ENCODE assay signal across 28 cellular contexts in the genomic region with DNA sequence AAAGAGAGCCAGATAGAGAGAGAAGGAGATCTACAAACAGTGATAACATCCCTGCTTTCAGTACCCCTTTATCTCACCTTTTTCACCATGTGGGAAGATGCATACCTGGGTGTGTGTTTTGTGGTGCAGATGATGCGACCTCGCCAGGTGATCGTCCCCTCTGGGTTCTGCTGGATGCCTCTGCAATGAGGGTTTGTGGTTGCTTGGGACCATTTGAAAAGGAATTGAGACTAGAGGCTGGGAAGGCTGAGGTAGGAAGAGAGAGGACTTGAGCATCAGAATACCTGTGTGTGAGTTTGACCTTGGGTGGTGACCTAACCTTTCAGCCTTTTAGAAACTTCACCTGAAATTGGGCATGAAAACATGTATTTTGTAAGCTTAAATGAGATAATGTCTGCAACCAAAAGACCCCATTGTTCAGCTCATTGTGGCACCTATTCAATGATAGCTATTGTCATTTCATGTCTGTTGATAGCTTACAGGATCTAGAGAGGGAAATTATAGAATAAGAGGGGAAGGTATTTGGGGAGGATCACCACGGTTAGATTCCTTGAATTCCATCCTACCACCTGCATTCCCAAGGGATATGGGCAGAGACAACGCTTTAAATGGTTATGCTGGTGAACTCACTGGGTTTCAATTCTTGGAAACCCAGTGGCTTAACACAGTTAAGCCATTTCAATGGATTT.
"Had no signal": no experiment of that assay in that cellular context is flagged by ENCODE, and none has a peak within 500 bp of the region (broad histone marks: within the 10 kb centered on the region; RNA-seq: fewer than 3 reads in every experiment).

No MANE protein-coding gene starts in this region.

- ATAC-seq: activated CD8-positive, alpha-beta T cell treated with anti-CD3 and anti-CD28 coated beads, Interleukin-2, amount 10 ng/mL, durations not matched to agents 7 days and 5 days; Panc1; Right ventricle myocardium inferior; SK-N-SH treated with all-trans-retinoic acid at 6 μM for 48 hours had no signal

- H3K4me1 Mint-ChIP-seq: activated naive CD8-positive, alpha-beta T cell treated with anti-CD3 and anti-CD28 coated beads, Interleukin-2, amount 10 ng/mL, durations not matched to agents 7 days and 5 days had no signal

- H3K4me3 Mint-ChIP-seq: activated CD8-positive, alpha-beta T cell treated with anti-CD3 and anti-CD28 coated beads, Interleukin-2, amount 10 ng/mL, durations not matched to agents 7 days and 5 days; activated naive CD8-positive, alpha-beta T cell treated with anti-CD3 and anti-CD28 coated beads, Interleukin-2, amount 10 ng/mL, durations not matched to agents 7 days and 5 days; T-helper 1 cell treated with Interleukin-12 subunit alpha and Interleukin-12 subunit beta and Interleukin-4 antibody, amounts not matched to agents 30 μg/mL and 1 μg/mL, for 36 hours had no signal

- H3K4me1 ChIP-seq: adrenal gland, SJCRH30 had no signal

- H3K4me3 ChIP-seq: adrenal gland, SJCRH30 had no signal

- H3K9me3 ChIP-seq: adrenal gland had no signal

- H3K27me3 Mint-ChIP-seq: activated naive CD8-positive, alpha-beta T cell treated with anti-CD3 and anti-CD28 coated beads, Interleukin-2, amount 10 ng/mL, durations not matched to agents 7 days and 5 days had no signal

- H3K27ac ChIP-seq: adrenal gland, SJCRH30 had no signal

- H3K36me3 Mint-ChIP-seq: activated naive CD8-positive, alpha-beta T cell treated with anti-CD3 and anti-CD28 coated beads, Interleukin-2, amount 10 ng/mL, durations not matched to agents 7 days and 5 days had no signal

- H3K36me3 ChIP-seq: adrenal gland, SJCRH30 had no signal

- DNase-seq: activated CD4-positive, alpha-beta T cell treated with anti-CD3 and anti-CD28 coated beads for 48 hours; activated CD4-positive, alpha-beta T cell treated with anti-CD3 and anti-CD28 coated beads, Interleukin-2, amount 50 U/mL, for 4 hours; activated CD4-positive, CD25-positive, alpha-beta regulatory T cell treated with anti-CD3 and anti-CD28 coated beads, Interleukin-2, amount 50 U/mL, for 72 hours; activated CD8-positive, alpha-beta memory T cell treated with anti-CD3 and anti-CD28 coated beads, Interleukin-2, amount 50 U/mL, for 48 hours; activated CD8-positive, alpha-beta T cell treated with anti-CD3 and anti-CD28 coated beads, Interleukin-2, amount 10 ng/mL, durations not matched to agents 7 days and 5 days; activated naive CD4-positive, alpha-beta T cell treated with anti-CD3 and anti-CD28 coated beads, Interleukin-2, amount 50 U/mL, for 16 hours; activated naive CD8-positive, alpha-beta T cell treated with anti-CD3 and anti-CD28 coated beads, Interleukin-2, amount 10 ng/mL, durations not matched to agents 7 days and 5 days; activated T-cell treated with anti-CD3 and anti-CD28 coated beads, Interleukin-2, amount 50 U/mL, for 1 hour; adrenal gland; anterior cingulate cortex; central memory CD4-positive, alpha-beta T cell; Karpas-422; MM.1S; NCI-H1105; NCI-H1436; NCI-H1694 treated with DMSO at 0.1 percent for 48 hours; NCI-H2029 treated with DMSO at 0.1 percent for 48 hours; NCI-H510A treated with DMSO at 0.1 percent for 48 hours; NCI-H69; NK-92 treated with Interleukin-12 subunit alpha and Interleukin-12 subunit beta, amount 100 ng/mL, for 24 hours; OCI-M1; RPMI8226; SJCRH30; SW 1271 had no signal

- H3K27ac Mint-ChIP-seq: activated CD8-positive, alpha-beta T cell treated with anti-CD3 and anti-CD28 coated beads, Interleukin-2, amount 10 ng/mL, durations not matched to agents 7 days and 5 days; activated naive CD8-positive, alpha-beta T cell treated with anti-CD3 and anti-CD28 coated beads, Interleukin-2, amount 10 ng/mL, durations not matched to agents 7 days and 5 days; T-helper 1 cell treated with Interleukin-12 subunit alpha and Interleukin-12 subunit beta and Interleukin-4 antibody, amounts not matched to agents 30 μg/mL and 1 μg/mL, for 36 hours had no signal

- H3K27me3 ChIP-seq: SJCRH30 had no signal
